1 cellular context compared by ENCODE assay signal in the genomic region with DNA sequence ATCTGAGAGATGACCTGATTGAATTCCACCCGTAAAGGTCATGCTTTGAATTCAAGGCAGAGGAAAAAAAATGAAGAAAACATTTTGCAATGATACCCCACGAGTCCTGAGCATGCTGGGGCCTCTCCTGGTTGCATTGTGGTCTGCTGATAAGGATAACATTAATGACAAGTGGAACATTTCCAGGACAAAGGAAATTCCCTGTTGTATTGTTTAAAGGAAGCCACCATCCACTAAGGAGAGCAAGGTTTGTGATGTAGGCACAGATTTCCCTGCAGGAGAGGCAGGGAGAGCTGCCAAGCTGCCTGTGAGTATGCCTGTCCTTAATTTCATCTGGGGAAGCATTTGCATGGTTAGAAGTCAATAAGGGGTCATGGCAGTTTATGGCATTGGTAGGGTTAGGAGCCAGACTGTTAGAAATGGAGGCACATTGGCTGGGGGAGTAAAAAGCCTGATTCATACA.
TF ChIP-seq lines count a peak whose summit lies in the region.

No MANE protein-coding gene starts in this region.

TF ChIP-seq in H1, 55 proteins besides CTCF, POLR2A, EP300 and RAD21 (continued from another document):
- no peak for TF ChIP-seq JUN (IDR thresholded peaks at IDR 0.05; ENCODE audit: low read depth, low read length)
- no peak for TF ChIP-seq SP2 (IDR thresholded peaks at IDR 0.05; ENCODE audit: low read length)
- no peak for TF ChIP-seq CHD2 (IDR thresholded peaks at IDR 0.05; ENCODE audit: low read length)
